In the genomic region with DNA sequence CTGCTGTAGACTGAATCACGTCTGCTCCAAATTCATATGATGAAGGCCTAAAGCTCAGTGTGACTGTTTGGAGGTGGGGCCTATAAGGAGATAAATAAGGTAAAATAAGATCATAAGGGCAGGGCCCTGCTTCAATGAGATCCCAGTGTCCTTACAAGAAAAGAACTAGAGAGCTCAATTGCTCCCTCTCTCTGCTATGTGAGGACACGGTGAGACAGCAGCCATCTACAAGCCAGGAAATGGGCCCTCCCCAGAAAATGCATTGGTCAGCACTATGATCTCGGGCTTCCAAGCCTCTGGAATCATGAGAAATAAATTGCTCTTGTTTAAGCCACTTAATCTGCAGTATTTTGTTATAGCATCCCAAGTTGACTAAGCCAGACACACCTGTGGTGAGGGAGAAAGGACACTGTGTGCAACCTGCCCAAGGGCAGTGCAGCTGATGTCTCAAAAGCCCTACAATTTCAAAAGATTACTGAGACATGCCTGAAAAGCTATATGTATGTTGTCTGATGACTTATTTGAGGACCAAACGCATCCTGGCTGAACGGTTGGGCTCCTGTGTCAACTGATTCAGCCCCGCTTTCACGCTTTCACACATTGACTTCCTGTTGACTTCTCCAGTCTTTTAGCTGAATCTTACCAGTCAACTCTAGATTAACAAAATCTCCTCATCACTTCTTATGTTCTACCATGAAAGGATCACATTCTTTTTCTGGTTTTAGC, we compare ENCODE assay signal across 1 cellular context.
TF ChIP-seq lines count a peak whose summit lies in the region.

No MANE protein-coding gene starts in this region.

TF ChIP-seq in GM12878, 131 proteins besides CTCF, POLR2A, EP300 and RAD21 (continued from another document):
- TF ChIP-seq MLLT1 (IDR thresholded peaks at IDR 0.05) (no peak), CBFB (IDR thresholded peaks at IDR 0.05; ENCODE audit: low read depth) (no peak), SMAD1 (IDR thresholded peaks at IDR 0.05; ENCODE audit: low read depth, partially characterized antibody) (no peak), ZZZ3 (IDR thresholded peaks at IDR 0.05; ENCODE audit: control insufficient read depth, insufficient read length, low read depth) (no peak), SIN3A (IDR thresholded peaks at IDR 0.05; ENCODE audit: low read depth, low read length) (no peak), TCF3 (IDR thresholded peaks at IDR 0.05; ENCODE audit: borderline replicate concordance, insufficient read depth, low read depth, low read length) (no peak), POLR2AphosphoS2 (IDR thresholded peaks at IDR 0.05; ENCODE audit: low read depth, low read length) (no peak), TAF1 (IDR thresholded peaks at IDR 0.05; ENCODE audit: borderline replicate concordance, low read depth, low read length) (no peak), ZSCAN29 (IDR thresholded peaks at IDR 0.05) (no peak), MTA3 (IDR thresholded peaks at IDR 0.05; ENCODE audit: borderline replicate concordance, low read length) (no peak), ZBTB4 (CRISPR knock-in tag; IDR thresholded peaks at IDR 0.05) (no peak)
- TF ChIP-seq, protein P1, sequence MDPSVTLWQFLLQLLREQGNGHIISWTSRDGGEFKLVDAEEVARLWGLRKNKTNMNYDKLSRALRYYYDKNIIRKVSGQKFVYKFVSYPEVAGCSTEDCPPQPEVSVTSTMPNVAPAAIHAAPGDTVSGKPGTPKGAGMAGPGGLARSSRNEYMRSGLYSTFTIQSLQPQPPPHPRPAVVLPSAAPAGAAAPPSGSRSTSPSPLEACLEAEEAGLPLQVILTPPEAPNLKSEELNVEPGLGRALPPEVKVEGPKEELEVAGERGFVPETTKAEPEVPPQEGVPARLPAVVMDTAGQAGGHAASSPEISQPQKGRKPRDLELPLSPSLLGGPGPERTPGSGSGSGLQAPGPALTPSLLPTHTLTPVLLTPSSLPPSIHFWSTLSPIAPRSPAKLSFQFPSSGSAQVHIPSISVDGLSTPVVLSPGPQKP (IDR thresholded peaks at IDR 0.05; ENCODE audit: low read depth, low read length), result no peak
- TF ChIP-seq, protein P2, sequence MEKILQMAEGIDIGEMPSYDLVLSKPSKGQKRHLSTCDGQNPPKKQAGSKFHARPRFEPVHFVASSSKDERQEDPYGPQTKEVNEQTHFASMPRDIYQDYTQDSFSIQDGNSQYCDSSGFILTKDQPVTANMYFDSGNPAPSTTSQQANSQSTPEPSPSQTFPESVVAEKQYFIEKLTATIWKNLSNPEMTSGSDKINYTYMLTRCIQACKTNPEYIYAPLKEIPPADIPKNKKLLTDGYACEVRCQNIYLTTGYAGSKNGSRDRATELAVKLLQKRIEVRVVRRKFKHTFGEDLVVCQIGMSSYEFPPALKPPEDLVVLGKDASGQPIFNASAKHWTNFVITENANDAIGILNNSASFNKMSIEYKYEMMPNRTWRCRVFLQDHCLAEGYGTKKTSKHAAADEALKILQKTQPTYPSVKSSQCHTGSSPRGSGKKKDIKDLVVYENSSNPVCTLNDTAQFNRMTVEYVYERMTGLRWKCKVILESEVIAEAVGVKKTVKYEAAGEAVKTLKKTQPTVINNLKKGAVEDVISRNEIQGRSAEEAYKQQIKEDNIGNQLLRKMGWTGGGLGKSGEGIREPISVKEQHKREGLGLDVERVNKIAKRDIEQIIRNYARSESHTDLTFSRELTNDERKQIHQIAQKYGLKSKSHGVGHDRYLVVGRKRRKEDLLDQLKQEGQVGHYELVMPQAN (conservative IDR thresholded peaks at IDR 0.05), result no peak
- TF ChIP-seq, protein P3, sequence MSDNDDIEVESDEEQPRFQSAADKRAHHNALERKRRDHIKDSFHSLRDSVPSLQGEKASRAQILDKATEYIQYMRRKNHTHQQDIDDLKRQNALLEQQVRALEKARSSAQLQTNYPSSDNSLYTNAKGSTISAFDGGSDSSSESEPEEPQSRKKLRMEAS (IDR thresholded peaks at IDR 0.05; ENCODE audit: low read depth, low read length), result no peak
- TF ChIP-seq, protein P4, sequence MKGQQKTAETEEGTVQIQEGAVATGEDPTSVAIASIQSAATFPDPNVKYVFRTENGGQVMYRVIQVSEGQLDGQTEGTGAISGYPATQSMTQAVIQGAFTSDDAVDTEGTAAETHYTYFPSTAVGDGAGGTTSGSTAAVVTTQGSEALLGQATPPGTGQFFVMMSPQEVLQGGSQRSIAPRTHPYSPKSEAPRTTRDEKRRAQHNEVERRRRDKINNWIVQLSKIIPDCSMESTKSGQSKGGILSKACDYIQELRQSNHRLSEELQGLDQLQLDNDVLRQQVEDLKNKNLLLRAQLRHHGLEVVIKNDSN (IDR thresholded peaks at IDR 0.05; ENCODE audit: borderline replicate concordance, extremely low read length, insufficient read depth, low read depth, low read length), result no peak
